Comparison of ENCODE assay signal across 11 cellular contexts in the genomic region with DNA sequence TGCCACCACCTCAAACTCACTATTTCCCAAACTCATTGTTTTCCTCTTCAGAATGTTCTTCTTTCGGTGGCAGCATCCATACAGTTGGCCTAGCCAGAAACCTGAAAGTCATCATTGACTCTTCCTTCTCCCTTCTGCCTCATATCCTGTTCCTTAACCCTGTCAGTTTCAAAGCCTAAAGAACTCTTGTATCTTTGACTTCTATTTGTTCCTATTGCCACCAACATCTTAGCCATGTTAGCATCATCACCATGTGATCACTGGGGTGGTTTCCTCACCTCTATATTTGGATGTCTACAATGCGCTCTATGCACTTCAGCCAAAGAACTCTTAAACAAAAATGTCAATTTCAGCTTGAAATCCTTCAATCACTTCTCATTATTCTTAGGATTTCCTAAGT. TPM values are rescaled to one million over a fixed set of nuclear protein-coding genes. Genes with fewer than 3 reads are reported as not detected.
DNase-seq lines count a peak whose midpoint lies in the region; ATAC-seq and TF ChIP-seq lines count a peak whose summit lies in the region.
"Had no signal": no experiment of that assay in that cellular context is flagged by ENCODE, and none has a peak within 500 bp of the region (broad histone marks: within the 10 kb centered on the region; RNA-seq: fewer than 3 reads in every experiment).

No MANE protein-coding gene starts in this region.

- H3K9me3 ChIP-seq in CD4-positive, alpha-beta T cell (ENCODE audit: control insufficient read depth, low read length), result no peaks in the 10 kb centered on the region
- H3K9me3 ChIP-seq: right atrium auricular region had no signal

- no peak overlapping the region for H3K27ac Mint-ChIP-seq in CD4-positive, alpha-beta T cell

- ATAC-seq in GM18498 (IDR thresholded peaks at IDR 0.05; ENCODE audit: unreplicated experiment), result peak; percentile 27
- peak; percentile 23 for ATAC-seq in GM21619 (IDR thresholded peaks at IDR 0.05; ENCODE audit: unreplicated experiment)
- ATAC-seq in CD4-positive, alpha-beta T cell (ENCODE audit: poor library complexity), result no peak

- H3K4me3 ChIP-seq in fibroblast of mammary gland (ENCODE audit: control insufficient read depth, low read depth, low read length), result no peak overlapping the region
- H3K4me3 ChIP-seq: right atrium auricular region had no signal

- CTCF ChIA-PET in CD4-positive, alpha-beta T cell (lab: Charles Lee), result no interaction called here

- no peaks in the 10 kb centered on the region for H3K27me3 ChIP-seq in CD4-positive, alpha-beta T cell (ENCODE audit: control insufficient read depth, insufficient read depth, low read length)
- H3K27me3 ChIP-seq: right atrium auricular region had no signal

- H3K4me1 Mint-ChIP-seq in CD4-positive, alpha-beta T cell (ENCODE audit: low read depth), result peaks cover 10% of the 10 kb centered on the region

- H3K27me3 Mint-ChIP-seq in CD4-positive, alpha-beta T cell, result no peaks in the 10 kb centered on the region

- TF ChIP-seq CTCF in fibroblast of mammary gland (conservative IDR thresholded peaks at IDR 0.05; ENCODE audit: control insufficient read depth, insufficient read depth, low read depth, low read length), result no peak
- no peak for TF ChIP-seq CTCF in CD4-positive, alpha-beta T cell (IDR thresholded peaks at IDR 0.05)

- H3K36me3 Mint-ChIP-seq in CD4-positive, alpha-beta T cell (ENCODE audit: low read depth), result peaks cover 81% of the 10 kb centered on the region

- no peak overlapping the region for H3K27ac ChIP-seq in CD4-positive, alpha-beta T cell (ENCODE audit: low read depth, low read length)
- H3K27ac ChIP-seq: HL-60, right atrium auricular region had no signal

- peak; percentile 6 for DNase-seq in M059J (ENCODE audit: low read depth)
- DNase-seq in fibroblast of mammary gland (ENCODE audit: low read depth), result peak; percentile 35
- no peak for DNase-seq in CD4-positive, alpha-beta T cell
- no peak for DNase-seq in NCI-H226
- no peak for DNase-seq in head of caudate nucleus
- no peak for DNase-seq in SW 1271 (lab: John Stamatoyannopoulos, UW)
- DNase-seq: left colon had no signal

- no peak overlapping the region for H3K4me3 Mint-ChIP-seq in CD4-positive, alpha-beta T cell

- POLR2A ChIA-PET in CD4-positive, alpha-beta T cell (lab: Charles Lee), result interaction anchor here (0.6 kb wide), 1 partner anchor 29 kb away, joined by 3 read pairs; a partner anchor contains a TSS

- intact Hi-C loops in CD4-positive, alpha-beta T cell (cut with DNase I, micrococcal nuclease), result no loop called here
- intact Hi-C loops in head of caudate nucleus (cut with DNase I), result no loop called here

- H3K9me3 Mint-ChIP-seq in CD4-positive, alpha-beta T cell, result no peaks in the 10 kb centered on the region

RNA-seq across cellular contexts. Expression of a gene that starts 29.0 kb away (rescaled TPM):
- 17.0 and 21.5 TPM in 2 replicates for total RNA-seq in M059J (2014; rRNA removed; shearing (Covaris generic))
- total RNA-seq in CD4-positive, alpha-beta T cell, result 10 to 100 TPM; 29.3 to 29.6 TPM

RNA-seq across cellular contexts. Expression of a gene that starts 45.5 kb away (rescaled TPM):
- total RNA-seq in M059J (2014; rRNA removed; shearing (Covaris generic)), result 21.6 and 46.0 TPM in 2 replicates
- under 1 TPM; 0.49 to 0.78 TPM for total RNA-seq in CD4-positive, alpha-beta T cell

Comparison
In these comparisons a context has a peak if more than half of its experiments do, and no peak if none do; other contexts are left out.
1. DNase-seq: peak in M059J (single experiment) and fibroblast of mammary gland (single experiment); none in CD4-positive, alpha-beta T cell (0 of 10), NCI-H226 (single experiment), head of caudate nucleus (0 of 42) and SW 1271 (0 of 2).
2. RNA of a gene that starts 45.5 kb away (total RNA-seq): 21.6 to 46.0 TPM in M059J; 0.49 to 0.78 TPM in CD4-positive, alpha-beta T cell; every median in the first group is over 10 times any median in the second.